1 cellular context compared by ENCODE assay signal in genomic region chr4:6549445-6549844, GRCh38.
TF ChIP-seq lines count a peak whose summit lies in the region.

No MANE protein-coding gene starts in this region.

TF ChIP-seq in HepG2, 621 proteins besides CTCF, POLR2A, EP300 and RAD21:
- TF ChIP-seq THRA (CRISPR knock-in tag; IDR thresholded peaks at IDR 0.05; ENCODE audit: borderline replicate concordance) (peak; percentile 56; the same call in 1 of the 2 replicates), MBNL3 (CRISPR knock-in tag; conservative IDR thresholded peaks at IDR 0.05) (no peak), STAG1 (CRISPR knock-in tag; IDR thresholded peaks at IDR 0.05) (peak; percentile 52)
